Comparison of ENCODE assay signal across 1 cellular context in genomic region chr20:49046087-49046900, GRCh38.
A peak's percentile ranks its signal among the peaks of the same experiment; 100 is the strongest.
TF ChIP-seq lines count a peak whose summit lies in the region.

TSS of gene CSE1L (plus strand) at chr20:49046312. CDS start at chr20:49058464, 12,152 bp downstream.

TF ChIP-seq in H1, 55 proteins besides CTCF, POLR2A, EP300 and RAD21 (continued from another document):
- TF ChIP-seq, protein P1, sequence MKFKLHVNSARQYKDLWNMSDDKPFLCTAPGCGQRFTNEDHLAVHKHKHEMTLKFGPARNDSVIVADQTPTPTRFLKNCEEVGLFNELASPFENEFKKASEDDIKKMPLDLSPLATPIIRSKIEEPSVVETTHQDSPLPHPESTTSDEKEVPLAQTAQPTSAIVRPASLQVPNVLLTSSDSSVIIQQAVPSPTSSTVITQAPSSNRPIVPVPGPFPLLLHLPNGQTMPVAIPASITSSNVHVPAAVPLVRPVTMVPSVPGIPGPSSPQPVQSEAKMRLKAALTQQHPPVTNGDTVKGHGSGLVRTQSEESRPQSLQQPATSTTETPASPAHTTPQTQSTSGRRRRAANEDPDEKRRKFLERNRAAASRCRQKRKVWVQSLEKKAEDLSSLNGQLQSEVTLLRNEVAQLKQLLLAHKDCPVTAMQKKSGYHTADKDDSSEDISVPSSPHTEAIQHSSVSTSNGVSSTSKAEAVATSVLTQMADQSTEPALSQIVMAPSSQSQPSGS (IDR thresholded peaks at IDR 0.05; ENCODE audit: low read length), result peak; percentile 22; the same call in 1 of the 2 replicates
- TF ChIP-seq SP1 (IDR thresholded peaks at IDR 0.05; ENCODE audit: low read depth, low read length), result peak; percentile 89
- peak; percentile 93 for TF ChIP-seq YY1 (IDR thresholded peaks at IDR 0.05; ENCODE audit: low read depth, low read length)
- TF ChIP-seq, protein P2, sequence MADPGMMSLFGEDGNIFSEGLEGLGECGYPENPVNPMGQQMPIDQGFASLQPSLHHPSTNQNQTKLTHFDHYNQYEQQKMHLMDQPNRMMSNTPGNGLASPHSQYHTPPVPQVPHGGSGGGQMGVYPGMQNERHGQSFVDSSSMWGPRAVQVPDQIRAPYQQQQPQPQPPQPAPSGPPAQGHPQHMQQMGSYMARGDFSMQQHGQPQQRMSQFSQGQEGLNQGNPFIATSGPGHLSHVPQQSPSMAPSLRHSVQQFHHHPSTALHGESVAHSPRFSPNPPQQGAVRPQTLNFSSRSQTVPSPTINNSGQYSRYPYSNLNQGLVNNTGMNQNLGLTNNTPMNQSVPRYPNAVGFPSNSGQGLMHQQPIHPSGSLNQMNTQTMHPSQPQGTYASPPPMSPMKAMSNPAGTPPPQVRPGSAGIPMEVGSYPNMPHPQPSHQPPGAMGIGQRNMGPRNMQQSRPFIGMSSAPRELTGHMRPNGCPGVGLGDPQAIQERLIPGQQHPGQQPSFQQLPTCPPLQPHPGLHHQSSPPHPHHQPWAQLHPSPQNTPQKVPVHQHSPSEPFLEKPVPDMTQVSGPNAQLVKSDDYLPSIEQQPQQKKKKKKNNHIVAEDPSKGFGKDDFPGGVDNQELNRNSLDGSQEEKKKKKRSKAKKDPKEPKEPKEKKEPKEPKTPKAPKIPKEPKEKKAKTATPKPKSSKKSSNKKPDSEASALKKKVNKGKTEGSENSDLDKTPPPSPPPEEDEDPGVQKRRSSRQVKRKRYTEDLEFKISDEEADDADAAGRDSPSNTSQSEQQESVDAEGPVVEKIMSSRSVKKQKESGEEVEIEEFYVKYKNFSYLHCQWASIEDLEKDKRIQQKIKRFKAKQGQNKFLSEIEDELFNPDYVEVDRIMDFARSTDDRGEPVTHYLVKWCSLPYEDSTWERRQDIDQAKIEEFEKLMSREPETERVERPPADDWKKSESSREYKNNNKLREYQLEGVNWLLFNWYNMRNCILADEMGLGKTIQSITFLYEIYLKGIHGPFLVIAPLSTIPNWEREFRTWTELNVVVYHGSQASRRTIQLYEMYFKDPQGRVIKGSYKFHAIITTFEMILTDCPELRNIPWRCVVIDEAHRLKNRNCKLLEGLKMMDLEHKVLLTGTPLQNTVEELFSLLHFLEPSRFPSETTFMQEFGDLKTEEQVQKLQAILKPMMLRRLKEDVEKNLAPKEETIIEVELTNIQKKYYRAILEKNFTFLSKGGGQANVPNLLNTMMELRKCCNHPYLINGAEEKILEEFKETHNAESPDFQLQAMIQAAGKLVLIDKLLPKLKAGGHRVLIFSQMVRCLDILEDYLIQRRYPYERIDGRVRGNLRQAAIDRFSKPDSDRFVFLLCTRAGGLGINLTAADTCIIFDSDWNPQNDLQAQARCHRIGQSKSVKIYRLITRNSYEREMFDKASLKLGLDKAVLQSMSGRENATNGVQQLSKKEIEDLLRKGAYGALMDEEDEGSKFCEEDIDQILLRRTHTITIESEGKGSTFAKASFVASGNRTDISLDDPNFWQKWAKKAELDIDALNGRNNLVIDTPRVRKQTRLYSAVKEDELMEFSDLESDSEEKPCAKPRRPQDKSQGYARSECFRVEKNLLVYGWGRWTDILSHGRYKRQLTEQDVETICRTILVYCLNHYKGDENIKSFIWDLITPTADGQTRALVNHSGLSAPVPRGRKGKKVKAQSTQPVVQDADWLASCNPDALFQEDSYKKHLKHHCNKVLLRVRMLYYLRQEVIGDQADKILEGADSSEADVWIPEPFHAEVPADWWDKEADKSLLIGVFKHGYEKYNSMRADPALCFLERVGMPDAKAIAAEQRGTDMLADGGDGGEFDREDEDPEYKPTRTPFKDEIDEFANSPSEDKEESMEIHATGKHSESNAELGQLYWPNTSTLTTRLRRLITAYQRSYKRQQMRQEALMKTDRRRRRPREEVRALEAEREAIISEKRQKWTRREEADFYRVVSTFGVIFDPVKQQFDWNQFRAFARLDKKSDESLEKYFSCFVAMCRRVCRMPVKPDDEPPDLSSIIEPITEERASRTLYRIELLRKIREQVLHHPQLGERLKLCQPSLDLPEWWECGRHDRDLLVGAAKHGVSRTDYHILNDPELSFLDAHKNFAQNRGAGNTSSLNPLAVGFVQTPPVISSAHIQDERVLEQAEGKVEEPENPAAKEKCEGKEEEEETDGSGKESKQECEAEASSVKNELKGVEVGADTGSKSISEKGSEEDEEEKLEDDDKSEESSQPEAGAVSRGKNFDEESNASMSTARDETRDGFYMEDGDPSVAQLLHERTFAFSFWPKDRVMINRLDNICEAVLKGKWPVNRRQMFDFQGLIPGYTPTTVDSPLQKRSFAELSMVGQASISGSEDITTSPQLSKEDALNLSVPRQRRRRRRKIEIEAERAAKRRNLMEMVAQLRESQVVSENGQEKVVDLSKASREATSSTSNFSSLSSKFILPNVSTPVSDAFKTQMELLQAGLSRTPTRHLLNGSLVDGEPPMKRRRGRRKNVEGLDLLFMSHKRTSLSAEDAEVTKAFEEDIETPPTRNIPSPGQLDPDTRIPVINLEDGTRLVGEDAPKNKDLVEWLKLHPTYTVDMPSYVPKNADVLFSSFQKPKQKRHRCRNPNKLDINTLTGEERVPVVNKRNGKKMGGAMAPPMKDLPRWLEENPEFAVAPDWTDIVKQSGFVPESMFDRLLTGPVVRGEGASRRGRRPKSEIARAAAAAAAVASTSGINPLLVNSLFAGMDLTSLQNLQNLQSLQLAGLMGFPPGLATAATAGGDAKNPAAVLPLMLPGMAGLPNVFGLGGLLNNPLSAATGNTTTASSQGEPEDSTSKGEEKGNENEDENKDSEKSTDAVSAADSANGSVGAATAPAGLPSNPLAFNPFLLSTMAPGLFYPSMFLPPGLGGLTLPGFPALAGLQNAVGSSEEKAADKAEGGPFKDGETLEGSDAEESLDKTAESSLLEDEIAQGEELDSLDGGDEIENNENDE (IDR thresholded peaks at IDR 0.05; ENCODE audit: insufficient replicate concordance, low read length), result no peak
- peak; percentile 58 for TF ChIP-seq SP2 (IDR thresholded peaks at IDR 0.05; ENCODE audit: low read length)
- TF ChIP-seq POLR2AphosphoS5 (IDR thresholded peaks at IDR 0.05; ENCODE audit: low read depth, low read length), result peak; percentile 95
- 0 out of 2 replicates have a peak, but pooled peaks have one; percentile 56 for TF ChIP-seq KDM5A (IDR thresholded peaks at IDR 0.05; ENCODE audit: low read length)
- TF ChIP-seq GTF2F1 (IDR thresholded peaks at IDR 0.05; ENCODE audit: borderline replicate concordance, low read depth, low read length), result peak; percentile 74
- peak; percentile 88 for TF ChIP-seq TBP (IDR thresholded peaks at IDR 0.05; ENCODE audit: low read depth, low read length)
- TF ChIP-seq CBX5 (IDR thresholded peaks at IDR 0.05; ENCODE audit: low read depth, low read length), result no peak
- peak; percentile 96 for TF ChIP-seq TAF1 (IDR thresholded peaks at IDR 0.05; ENCODE audit: low read depth, low read length)
- no peak for TF ChIP-seq NANOG (IDR thresholded peaks at IDR 0.05; ENCODE audit: insufficient read depth, low read depth, low read length, poor library complexity, severe bottlenecking)
- TF ChIP-seq SAP30 (IDR thresholded peaks at IDR 0.05; ENCODE audit: insufficient read depth, insufficient replicate concordance, low read length), result no peak
- peak; percentile 72; the same call in 1 of the 2 replicates for TF ChIP-seq CREB1 (IDR thresholded peaks at IDR 0.05)
- TF ChIP-seq SUZ12 (IDR thresholded peaks at IDR 0.05; ENCODE audit: low read length), result no peak
- TF ChIP-seq PHF8 (conservative IDR thresholded peaks at IDR 0.05; ENCODE audit: low read depth, low read length), result peak; percentile 99
- peak; percentile 73; the same call in 1 of the 2 replicates for TF ChIP-seq E2F6 (IDR thresholded peaks at IDR 0.05)
- TF ChIP-seq MAFK (IDR thresholded peaks at IDR 0.05; ENCODE audit: low read depth, low read length), result no peak
